ENCODE assay signal across 25 cellular contexts in genomic region chr3:51717446-51717845, GRCh38. TPM values are rescaled to one million over a fixed set of nuclear protein-coding genes. Genes with fewer than 3 reads are reported as not detected.
A peak's percentile ranks its signal among the peaks of the same experiment; 100 is the strongest.
DNase-seq lines count a peak whose midpoint lies in the region; ATAC-seq, FAIRE-seq and TF ChIP-seq lines count a peak whose summit lies in the region.
"Had no signal": no experiment of that assay in that cellular context is flagged by ENCODE, and none has a peak within 500 bp of the region (broad histone marks: within the 10 kb centered on the region; RNA-seq: fewer than 3 reads in every experiment).

No MANE protein-coding gene starts in this region.

- no peak for TF ChIP-seq CTCF in endodermal cell (conservative IDR thresholded peaks at IDR 0.05)

- H3K27me3 Mint-ChIP-seq in activated CD4-positive, alpha-beta memory T cell treated with anti-CD3 and anti-CD28 coated beads, Interleukin-2, amount 10 ng/mL, durations not matched to agents 7 days and 5 days = no peaks in the 10 kb centered on the region
- no peaks in the 10 kb centered on the region for H3K27me3 Mint-ChIP-seq in activated CD4-positive, alpha-beta memory T cell treated with anti-CD3 and anti-CD28 coated beads for 36 hours
- no peaks in the 10 kb centered on the region for H3K27me3 Mint-ChIP-seq in endodermal cell (ENCODE audit: insufficient read depth)

- no peak overlapping the region for H3K4me3 Mint-ChIP-seq in activated CD4-positive, alpha-beta memory T cell treated with anti-CD3 and anti-CD28 coated beads, Interleukin-2, amount 10 ng/mL, durations not matched to agents 7 days and 5 days
- H3K4me3 Mint-ChIP-seq in activated CD4-positive, alpha-beta memory T cell treated with anti-CD3 and anti-CD28 coated beads for 36 hours = no peak overlapping the region
- no peak overlapping the region for H3K4me3 Mint-ChIP-seq in endodermal cell
- H3K4me3 Mint-ChIP-seq: CD8-positive, alpha-beta T cell had no signal

- H3K4me3 ChIP-seq in endodermal cell (ENCODE audit: low read length) = no peak overlapping the region
- H3K4me3 ChIP-seq: BLaER1 treated with 17β-estradiol and CSF1 and Interleukin-3, amounts not matched to agents 10 nM and 100 nM; SJCRH30 had no signal

- H3K27ac Mint-ChIP-seq in activated CD4-positive, alpha-beta memory T cell treated with anti-CD3 and anti-CD28 coated beads, Interleukin-2, amount 10 ng/mL, durations not matched to agents 7 days and 5 days = no peak overlapping the region
- no peak overlapping the region for H3K27ac Mint-ChIP-seq in activated CD4-positive, alpha-beta memory T cell treated with anti-CD3 and anti-CD28 coated beads for 36 hours
- H3K27ac Mint-ChIP-seq in endodermal cell = no peak overlapping the region
- H3K27ac Mint-ChIP-seq: CD8-positive, alpha-beta T cell had no signal

- peaks cover 38% of the 10 kb centered on the region for H3K4me1 Mint-ChIP-seq in activated CD4-positive, alpha-beta memory T cell treated with anti-CD3 and anti-CD28 coated beads, Interleukin-2, amount 10 ng/mL, durations not matched to agents 7 days and 5 days
- H3K4me1 Mint-ChIP-seq in activated CD4-positive, alpha-beta memory T cell treated with anti-CD3 and anti-CD28 coated beads for 36 hours (ENCODE audit: low read depth) = peaks cover 22% of the 10 kb centered on the region
- peaks cover 3% of the 10 kb centered on the region for H3K4me1 Mint-ChIP-seq in endodermal cell

- no peaks in the 10 kb centered on the region for H3K4me1 ChIP-seq in endodermal cell (ENCODE audit: control insufficient read depth, insufficient read depth, low read length)
- H3K4me1 ChIP-seq: SJCRH30 had no signal

- peak; percentile 14 for DNase-seq in activated CD4-positive, alpha-beta memory T cell treated with anti-CD3 and anti-CD28 coated beads, Interleukin-2, amount 10 ng/mL, durations not matched to agents 7 days and 5 days
- no peak for DNase-seq in activated CD4-positive, alpha-beta memory T cell treated with anti-CD3 and anti-CD28 coated beads for 36 hours
- DNase-seq in H54 (ENCODE audit: insufficient read length, low spot score) = peak; percentile 1
- DNase-seq in endodermal cell = peak; percentile 32
- peak; percentile 48 for DNase-seq in islet precursor cell
- DNase-seq in NK-92 (lab: John Stamatoyannopoulos, UW; ENCODE audit: unreplicated experiment) = no peak
- no peak for DNase-seq in left colon
- DNase-seq: Calu3, GOT3, Karpas-422, MV-4-11, NCI-H1694 treated with DMSO at 0.1 percent for 48 hours, NCI-H2081 treated with DMSO at 0.1 percent for 48 hours, NCI-H446, OCI-M1, SJCRH30 had no signal

- WGBS in endodermal cell (ENCODE audit: insufficient coverage in 1 of 2, insufficient read length in 1 of 2), 2 experiments = 91 to 96% methylated on average over 10 of the region's 10 CpGs

- CTCF ChIA-PET in activated CD4-positive, alpha-beta memory T cell treated with anti-CD3 and anti-CD28 coated beads, Interleukin-2, amount 10 ng/mL, durations not matched to agents 7 days and 5 days (lab: Charles Lee) = interaction anchor here (0.7 to 3.0 kb wide), 4 partner anchors 11 to 224 kb away, joined by 3 to 73 read pairs (median 8); partner anchors contain the start of genes PARP3 and RRP9
- CTCF ChIA-PET in activated CD4-positive, alpha-beta memory T cell treated with anti-CD3 and anti-CD28 coated beads for 36 hours (lab: Charles Lee) = interaction anchor here (1.2 to 5.6 kb wide), 3 partner anchors 17 to 216 kb away, joined by 3 to 88 read pairs (median 14); no protein-coding TSS in a partner anchor

- intact Hi-C loops in activated CD4-positive, alpha-beta memory T cell treated with anti-CD3 and anti-CD28 coated beads for 36 hours (cut with micrococcal nuclease) = no loop called here
- intact Hi-C loops in left colon (cut with DNase I, micrococcal nuclease) = no loop called here

- H3K27me3 ChIP-seq in endodermal cell (ENCODE audit: control insufficient read depth, insufficient read depth, low read length, poor library complexity, severe bottlenecking) = no peaks in the 10 kb centered on the region
- H3K27me3 ChIP-seq: BLaER1 treated with 17β-estradiol and CSF1 and Interleukin-3, amounts not matched to agents 10 nM and 100 nM; SJCRH30 had no signal

- TF ChIP-seq POLR2A in H54 (IDR thresholded peaks at IDR 0.05; ENCODE audit: low read depth, low read length) = no peak

- H3K27ac ChIP-seq in endodermal cell (ENCODE audit: low read depth, low read length) = no peak overlapping the region
- H3K27ac ChIP-seq: BLaER1 treated with 17β-estradiol and CSF1 and Interleukin-3, amounts not matched to agents 10 nM and 100 nM; SJCRH30 had no signal

- H3K36me3 Mint-ChIP-seq in activated CD4-positive, alpha-beta memory T cell treated with anti-CD3 and anti-CD28 coated beads, Interleukin-2, amount 10 ng/mL, durations not matched to agents 7 days and 5 days (ENCODE audit: low read depth) = no peaks in the 10 kb centered on the region
- no peaks in the 10 kb centered on the region for H3K36me3 Mint-ChIP-seq in activated CD4-positive, alpha-beta memory T cell treated with anti-CD3 and anti-CD28 coated beads for 36 hours
- peaks cover 21% of the 10 kb centered on the region for H3K36me3 Mint-ChIP-seq in endodermal cell (ENCODE audit: low read depth)
- H3K36me3 Mint-ChIP-seq: CD8-positive, alpha-beta T cell had no signal

- no peak overlapping the region for H3K9ac ChIP-seq in endodermal cell (ENCODE audit: extremely low read depth, low read length, poor library complexity, severe bottlenecking)
- H3K9ac ChIP-seq: BLaER1 treated with 17β-estradiol and CSF1 and Interleukin-3, amounts not matched to agents 10 nM and 100 nM had no signal

- H3K9me3 ChIP-seq in endodermal cell (ENCODE audit: control insufficient read depth, low read length) = no peaks in the 10 kb centered on the region
- H3K9me3 ChIP-seq: BLaER1 treated with 17β-estradiol and CSF1 and Interleukin-3, amounts not matched to agents 10 nM and 100 nM; SJCRH30 had no signal

- POLR2A ChIA-PET in activated CD4-positive, alpha-beta memory T cell treated with anti-CD3 and anti-CD28 coated beads, Interleukin-2, amount 10 ng/mL, durations not matched to agents 7 days and 5 days (lab: Charles Lee) = interaction anchor here (1.4 kb wide), 1 partner anchor 9 kb away, joined by 3 read pairs; no protein-coding TSS in a partner anchor
- POLR2A ChIA-PET in activated CD4-positive, alpha-beta memory T cell treated with anti-CD3 and anti-CD28 coated beads for 36 hours (lab: Charles Lee) = interaction anchor here (1.0 kb wide), 1 partner anchor 9 kb away, joined by 3 read pairs; no protein-coding TSS in a partner anchor

- FAIRE-seq in H54 (lab: Jason Lieb, UNC) = no peak
- FAIRE-seq: G401.6, GM12892, GM19239, RCC 7860 had no signal

- peaks cover 22% of the 10 kb centered on the region for H3K36me3 ChIP-seq in endodermal cell (ENCODE audit: control insufficient read depth, insufficient read depth, low read length)
- H3K36me3 ChIP-seq: BLaER1 treated with 17β-estradiol and CSF1 and Interleukin-3, amounts not matched to agents 10 nM and 100 nM; SJCRH30 had no signal

- no peak for ATAC-seq in HG02885 (IDR thresholded peaks at IDR 0.05; ENCODE audit: poor library complexity, unreplicated experiment)
- ATAC-seq in left colon = no peak
- ATAC-seq: CD8-positive, alpha-beta T cell had no signal

- no peaks in the 10 kb centered on the region for H3K9me3 Mint-ChIP-seq in activated CD4-positive, alpha-beta memory T cell treated with anti-CD3 and anti-CD28 coated beads, Interleukin-2, amount 10 ng/mL, durations not matched to agents 7 days and 5 days
- H3K9me3 Mint-ChIP-seq in activated CD4-positive, alpha-beta memory T cell treated with anti-CD3 and anti-CD28 coated beads for 36 hours = no peaks in the 10 kb centered on the region
- H3K9me3 Mint-ChIP-seq in endodermal cell = peaks cover under 1% of the 10 kb centered on the region
- H3K9me3 Mint-ChIP-seq: CD8-positive, alpha-beta T cell had no signal

RNA-seq across cellular contexts. Expression of gene GRM2, which starts 10.6 kb away (rescaled TPM):
- total RNA-seq in activated CD4-positive, alpha-beta memory T cell treated with anti-CD3 and anti-CD28 coated beads, Interleukin-2, amount 10 ng/mL, durations not matched to agents 7 days and 5 days = 1 to 10 TPM; 1.7 to 2.4 TPM
- under 1 TPM; 0.22 to 0.29 TPM for total RNA-seq in activated CD4-positive, alpha-beta memory T cell treated with anti-CD3 and anti-CD28 coated beads for 36 hours
- 1 to 10 TPM; 3.9 to 7.4 TPM for total RNA-seq in endodermal cell
- polyA plus RNA-seq in endodermal cell (2013, experiment 1 of 2) = 6.0 TPM
- 4.7 TPM for polyA plus RNA-seq in endodermal cell (2013, experiment 2 of 2)
- total RNA-seq in left colon = not detected
- total RNA-seq: Daoy, M059J had no signal

RNA-seq across cellular contexts. Expression of gene TEX264, which starts 46.4 kb away (rescaled TPM):
- total RNA-seq in activated CD4-positive, alpha-beta memory T cell treated with anti-CD3 and anti-CD28 coated beads, Interleukin-2, amount 10 ng/mL, durations not matched to agents 7 days and 5 days = 100 to 1,000 TPM; 103 to 108 TPM
- 10 to 100 TPM; 44.9 to 45.2 TPM for total RNA-seq in activated CD4-positive, alpha-beta memory T cell treated with anti-CD3 and anti-CD28 coated beads for 36 hours
- 10 to 100 TPM; 21.1 to 24.9 TPM for total RNA-seq in endodermal cell
- polyA plus RNA-seq in endodermal cell (2013, experiment 1 of 2) = 17.6 TPM
- 12.9 TPM for polyA plus RNA-seq in endodermal cell (2013, experiment 2 of 2)
- 10 to 100 TPM; 67.6 to 68.0 TPM for total RNA-seq in left colon

Comparison
In these comparisons a context has a peak if more than half of its experiments do, and no peak if none do; other contexts are left out.
1. DNase-seq: peak in activated CD4-positive, alpha-beta memory T cell treated with anti-CD3 and anti-CD28 coated beads, Interleukin-2, amount 10 ng/mL, durations not matched to agents 7 days and 5 days (single experiment), H54 (single experiment), endodermal cell (single experiment) and islet precursor cell (single experiment); none in activated CD4-positive, alpha-beta memory T cell treated with anti-CD3 and anti-CD28 coated beads for 36 hours (single experiment), NK-92 (single experiment) and left colon (0 of 2).